8 cellular contexts compared by ENCODE assay signal in the genomic region with DNA sequence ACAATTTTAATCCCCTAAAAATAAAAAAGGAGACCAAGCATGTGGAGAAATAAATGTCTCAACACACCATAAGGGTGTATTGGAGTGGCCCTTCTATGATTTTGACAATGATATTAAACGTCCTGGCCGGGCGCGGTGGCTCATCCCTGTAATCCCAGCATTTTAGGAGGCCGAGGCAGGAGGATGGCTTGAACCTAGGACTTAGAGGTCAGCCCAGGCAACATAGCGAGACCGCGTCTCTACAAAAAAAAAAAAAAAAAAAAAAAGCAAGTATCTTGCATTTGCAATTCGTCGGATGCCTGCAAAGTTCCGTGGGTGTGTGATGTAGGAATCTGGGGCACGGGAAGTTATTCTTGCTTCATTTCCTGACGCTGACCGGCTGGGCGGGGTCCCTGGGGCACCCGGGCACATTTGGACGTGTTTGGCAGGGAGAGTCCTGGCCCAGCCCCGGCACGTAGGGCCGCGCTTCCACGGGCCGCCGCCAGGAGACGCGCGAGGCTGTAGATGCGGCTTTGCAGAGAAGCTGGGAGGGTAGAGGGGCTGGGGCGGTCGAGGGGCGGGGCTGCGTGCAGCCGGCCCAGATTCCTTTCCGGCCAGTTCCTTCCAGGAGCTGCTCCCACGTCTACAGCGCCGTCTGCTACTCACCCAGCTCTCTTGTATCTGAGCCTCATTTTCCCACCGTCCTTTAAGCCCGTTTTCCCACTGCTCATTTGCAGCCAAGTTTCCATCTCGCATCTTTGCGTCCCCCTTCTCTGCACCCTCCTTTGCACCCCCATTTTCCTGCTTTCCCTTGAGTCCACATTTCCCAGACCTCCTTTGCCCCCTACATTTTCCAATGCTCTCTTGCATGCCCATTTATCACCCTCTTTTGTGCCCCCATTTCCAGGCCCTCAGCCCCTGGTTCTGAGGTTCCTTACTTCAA. TPM values are rescaled to one million over a fixed set of nuclear protein-coding genes. Genes with fewer than 3 reads are reported as not detected.
DNase-seq lines count a peak whose midpoint lies in the region; ATAC-seq and TF ChIP-seq lines count a peak whose summit lies in the region.

No MANE protein-coding gene starts in this region.

- H3K4me1 ChIP-seq in colonic mucosa: no peaks in the 10 kb centered on the region

- peak; percentile 98 for TF ChIP-seq CTCF in colonic mucosa (IDR thresholded peaks at IDR 0.05)

- no peaks in the 10 kb centered on the region for H3K9me3 ChIP-seq in colonic mucosa

- intact Hi-C loops in colonic mucosa (cut with DNase I): loop anchor here (5.0 kb wide), 2 partner anchors 89 to 154 kb away; a partner anchor contains a TSS

- no peaks in the 10 kb centered on the region for H3K36me3 ChIP-seq in colonic mucosa

- DNase-seq in Caki2 (ENCODE audit: low read depth): peak; percentile 97
- peak; percentile 82 to 92 for DNase-seq in NCI-H524 (lab: John Stamatoyannopoulos, UW)
- DNase-seq in activated CD4-positive, alpha-beta T cell treated with anti-CD3 and anti-CD28 coated beads for 4 hours: peak; percentile 60 to 76
- peak; percentile 95 for DNase-seq in colonic mucosa
- peak; percentile 94 for DNase-seq in left lobe of liver (ENCODE audit: low spot score)
- peak; percentile 82 for DNase-seq in stimulated activated CD4-positive, alpha-beta T cell treated with anti-CD3 and anti-CD28 coated beads, Interleukin-1b, Interleukin-23, amount 100 ng/mL, for 48 hours

- no peak overlapping the region for H3K27ac ChIP-seq in colonic mucosa

- H3K27me3 ChIP-seq in colonic mucosa: no peaks in the 10 kb centered on the region

- peak overlapping the region; percentile 19 for H3K4me3 ChIP-seq in colonic mucosa

- in situ Hi-C loops in Caki2 (cut with HindIII; ENCODE audit: low pct_unique_long_range_greater_than_20kb, low sequenced_read_pairs): no loop called here

- ATAC-seq in HG03108 (IDR thresholded peaks at IDR 0.05; ENCODE audit: unreplicated experiment): peak; percentile 79
- peak; percentile 100 for ATAC-seq in left lobe of liver
- no peak for ATAC-seq in HG03469 (IDR thresholded peaks at IDR 0.05; ENCODE audit: unreplicated experiment)

- H3K9ac ChIP-seq in colonic mucosa (ENCODE audit: low read depth in 2 of 2, low read length in 2 of 2): peak overlapping the region; percentile 15 to 43

RNA-seq across cellular contexts. Expression of a gene that starts 2.2 kb away (rescaled TPM):
- total RNA-seq in Caki2 (2014; rRNA removed; shearing (Covaris generic); ENCODE audit: low replicate concordance): not detected in 2 replicates
- total RNA-seq in colonic mucosa (not detected), left lobe of liver (not detected)

RNA-seq across cellular contexts. Expression of a gene that starts 31.4 kb away (rescaled TPM):
- 8.7 and 14.1 TPM in 2 replicates for total RNA-seq in Caki2 (2014; rRNA removed; shearing (Covaris generic); ENCODE audit: low replicate concordance)
- 10 to 100 TPM; 45.9 to 86.0 TPM for total RNA-seq in colonic mucosa
- total RNA-seq in left lobe of liver: 30.0 TPM

RNA-seq across cellular contexts. Expression of a gene that starts 45.7 kb away (rescaled TPM):
- 19.6 and 27.4 TPM in 2 replicates for total RNA-seq in Caki2 (2014; rRNA removed; shearing (Covaris generic); ENCODE audit: low replicate concordance)
- total RNA-seq in colonic mucosa (10 to 100 TPM; 47.7 to 54.0 TPM), left lobe of liver (3.3 TPM)

RNA-seq across cellular contexts. Expression of a gene that starts 52.3 kb away (rescaled TPM):
- total RNA-seq in Caki2 (2014; rRNA removed; shearing (Covaris generic); ENCODE audit: low replicate concordance): 381 and 712 TPM in 2 replicates
- total RNA-seq in colonic mucosa (10 to 100 TPM; 45.4 to 63.4 TPM), left lobe of liver (154 TPM)

RNA-seq across cellular contexts. Expression of a gene that starts 52.6 kb away (rescaled TPM):
- total RNA-seq in Caki2 (2014; rRNA removed; shearing (Covaris generic); ENCODE audit: low replicate concordance): 1.5 TPM in 2 replicates
- total RNA-seq in colonic mucosa (10 to 100 TPM; 17.4 to 21.4 TPM), left lobe of liver (25.6 TPM)
